In the genomic region with DNA sequence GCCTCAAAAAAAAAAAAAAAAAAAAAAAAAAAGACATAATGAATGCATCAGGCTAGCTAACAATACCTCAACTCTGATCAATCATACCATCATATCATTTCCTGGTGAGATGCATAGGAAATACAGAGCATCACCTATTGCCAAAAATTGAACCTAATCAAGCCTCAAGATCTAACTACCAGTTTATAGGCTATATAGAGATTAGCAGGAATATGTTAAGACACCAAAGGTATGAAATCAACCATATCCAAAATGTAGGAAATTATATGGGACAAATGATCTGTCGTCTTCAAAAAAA, we compare ENCODE assay signal across 8 cellular contexts. TPM values are rescaled to one million over a fixed set of nuclear protein-coding genes. Genes with fewer than 3 reads are reported as not detected.
DNase-seq lines count a peak whose midpoint lies in the region; ATAC-seq, FAIRE-seq and TF ChIP-seq lines count a peak whose summit lies in the region.

No MANE protein-coding gene starts in this region.

- H3K4me3 ChIP-seq in RWPE2 (ENCODE audit: severe bottlenecking) = peak overlapping the region; percentile 92
- peak overlapping the region; percentile 96 to 97 for H3K4me3 ChIP-seq in small intestine (ENCODE audit: low read depth in 1 of 2, low read length in 2 of 2)

- DNase-seq in RWPE2 (ENCODE audit: low spot score) (no peak), glutamatergic neuron (no peak), small intestine (no peak), islet precursor cell (no peak)
- DNase-seq in effector CD8-positive, alpha-beta T cell (lab: John Stamatoyannopoulos, UW) = no peak
- no peak for DNase-seq in activated CD8-positive, alpha-beta memory T cell treated with anti-CD3 and anti-CD28 coated beads, Interleukin-2, amount 50 U/mL, for 4 hours

- no peaks in the 10 kb centered on the region for H3K27me3 ChIP-seq in RWPE2 (ENCODE audit: insufficient read depth, poor library complexity, severe bottlenecking)
- H3K27me3 ChIP-seq in small intestine (ENCODE audit: control insufficient read depth in 2 of 2, insufficient read depth in 2 of 2, low read length in 2 of 2) = no peaks in the 10 kb centered on the region

- H3K4me3 Mint-ChIP-seq in glutamatergic neuron (ENCODE audit: unreplicated experiment) = peak overlapping the region; percentile 96

- H3K27ac Mint-ChIP-seq in glutamatergic neuron (ENCODE audit: unreplicated experiment) = peak overlapping the region; percentile 91

- FAIRE-seq in small intestine (lab: Jason Lieb, UNC) = no peak

- H3K36me3 ChIP-seq in RWPE2 (ENCODE audit: low read depth) (peaks cover 19% of the 10 kb centered on the region), small intestine (ENCODE audit: control insufficient read depth in 2 of 2, insufficient read depth in 2 of 2, low read length in 2 of 2) (no peaks in the 10 kb centered on the region)

- no peak for TF ChIP-seq CTCF in RWPE2 (IDR thresholded peaks at IDR 0.05; ENCODE audit: poor library complexity, severe bottlenecking)
- no peak for TF ChIP-seq CTCF in glutamatergic neuron (IDR thresholded peaks at IDR 0.05; ENCODE audit: partially characterized antibody, unreplicated experiment)

- peaks cover 9% of the 10 kb centered on the region for H3K4me1 ChIP-seq in RWPE2 (ENCODE audit: insufficient read depth, poor library complexity, severe bottlenecking)
- peaks cover 0 to 3% of the 10 kb centered on the region in 2 donors for H3K4me1 ChIP-seq in small intestine (ENCODE audit: control insufficient read depth in 2 of 2, insufficient read depth in 1 of 2, low read depth in 1 of 2, low read length in 1 of 2)

- H3K4me1 Mint-ChIP-seq in glutamatergic neuron (ENCODE audit: low read depth, unreplicated experiment) = peaks cover 11% of the 10 kb centered on the region

- H3K9me3 ChIP-seq in RWPE2 (ENCODE audit: severe bottlenecking) = no peaks in the 10 kb centered on the region
- no peaks in the 10 kb centered on the region for H3K9me3 ChIP-seq in small intestine (ENCODE audit: control insufficient read depth, low read depth)

- H3K27me3 Mint-ChIP-seq in glutamatergic neuron (ENCODE audit: unreplicated experiment) = peaks cover 3% of the 10 kb centered on the region

- H3K27ac ChIP-seq in RWPE2 (ENCODE audit: poor library complexity, severe bottlenecking) (peak overlapping the region; percentile 69), small intestine (ENCODE audit: low read depth in 1 of 2, low read length in 1 of 2) (peak overlapping the region in 1 of 2 donors; percentile 92)

- no peaks in the 10 kb centered on the region for H3K36me3 Mint-ChIP-seq in glutamatergic neuron (ENCODE audit: unreplicated experiment)

- H3K9me3 Mint-ChIP-seq in glutamatergic neuron (ENCODE audit: unreplicated experiment) = peaks cover 3% of the 10 kb centered on the region

- ATAC-seq in GM21576 (IDR thresholded peaks at IDR 0.05; ENCODE audit: unreplicated experiment) = peak; percentile 16
- no peak for ATAC-seq in RWPE2 (ENCODE audit: low read depth)
- no peak for ATAC-seq in HG02678 (IDR thresholded peaks at IDR 0.05; ENCODE audit: unreplicated experiment)

- 21 to 38% (median 26%) methylated on average over 1 of the region's 1 CpG for WGBS in small intestine, 3 donors

RNA-seq across cellular contexts. Expression of a gene that starts 0.4 kb away (rescaled TPM):
- 31.7 TPM for total RNA-seq in glutamatergic neuron (ENCODE audit: unreplicated experiment)
- polyA plus RNA-seq in small intestine = 10 to 100 TPM; 10.7 to 18.6 (median 18.3) TPM

RNA-seq across cellular contexts. Expression of a gene that starts 28.4 kb away (rescaled TPM):
- 42.5 TPM for total RNA-seq in glutamatergic neuron (ENCODE audit: unreplicated experiment)
- 10 to 100 TPM in 2 of 3 donors, 1 to 10 TPM in 1; 5.4 to 55.4 (median 11.4) TPM for polyA plus RNA-seq in small intestine
